12 cellular contexts compared by ENCODE assay signal in the genomic region with DNA sequence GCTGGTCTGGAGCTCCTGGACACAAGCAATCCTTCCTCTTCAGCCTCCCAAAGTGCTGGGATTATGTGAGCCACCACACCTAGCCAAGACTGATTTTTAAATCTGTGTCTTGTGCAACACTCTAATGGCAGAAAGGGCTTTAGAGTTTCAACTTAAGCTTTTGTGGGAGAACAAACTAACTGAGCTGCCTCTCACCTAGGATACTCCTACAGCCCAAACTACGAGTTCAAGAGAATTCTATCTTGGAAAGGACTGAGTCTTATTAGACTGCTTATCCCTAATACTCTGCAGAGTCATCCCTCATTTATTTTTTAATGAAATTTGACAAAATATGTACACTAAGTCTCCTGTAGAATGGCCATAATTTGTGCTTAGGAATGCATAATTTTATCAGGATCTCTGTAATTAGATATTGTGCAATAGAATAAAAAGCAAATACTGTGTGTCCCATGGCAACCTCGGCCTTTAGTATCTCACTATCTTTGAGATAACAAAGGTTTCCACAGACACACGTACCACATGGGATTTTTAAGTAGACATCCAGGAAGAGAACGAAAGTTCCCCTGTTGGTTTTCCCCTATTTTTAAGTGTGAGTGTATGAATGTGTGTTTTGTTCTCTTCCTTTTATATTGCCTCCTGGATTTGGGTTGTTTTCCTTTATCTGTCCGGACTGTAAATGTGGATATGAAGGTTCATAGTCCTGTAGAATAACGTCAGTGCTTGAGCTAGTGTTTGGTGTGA.
"Had no signal": no experiment of that assay in that cellular context is flagged by ENCODE, and none has a peak within 500 bp of the region (broad histone marks: within the 10 kb centered on the region; RNA-seq: fewer than 3 reads in every experiment).

No MANE protein-coding gene starts in this region.

- H3K4me3 ChIP-seq: neural progenitor cell, skin epidermis had no signal

- H3K36me3 ChIP-seq: neural progenitor cell had no signal

- H3K4me1 ChIP-seq: foreskin keratinocyte had no signal

- H3K27ac ChIP-seq: foreskin keratinocyte, neural progenitor cell, parathyroid adenoma, skin epidermis had no signal

- DNase-seq: activated CD4-positive, alpha-beta memory T cell treated with anti-CD3 and anti-CD28 coated beads for 36 hours; activated gamma-delta T cell; activated T-cell treated with anti-CD3 and anti-CD28 coated beads, Interleukin-2, amount 50 U/mL, for 48 hours; foreskin keratinocyte; head of caudate nucleus; retina had no signal

- ATAC-seq: foreskin keratinocyte had no signal

- H3K27me3 ChIP-seq: foreskin keratinocyte, neural progenitor cell had no signal

- FAIRE-seq: bronchial epithelial cell, endothelial cell of umbilical vein, keratinocyte had no signal
